10 cellular contexts compared by ENCODE assay signal in the genomic region with DNA sequence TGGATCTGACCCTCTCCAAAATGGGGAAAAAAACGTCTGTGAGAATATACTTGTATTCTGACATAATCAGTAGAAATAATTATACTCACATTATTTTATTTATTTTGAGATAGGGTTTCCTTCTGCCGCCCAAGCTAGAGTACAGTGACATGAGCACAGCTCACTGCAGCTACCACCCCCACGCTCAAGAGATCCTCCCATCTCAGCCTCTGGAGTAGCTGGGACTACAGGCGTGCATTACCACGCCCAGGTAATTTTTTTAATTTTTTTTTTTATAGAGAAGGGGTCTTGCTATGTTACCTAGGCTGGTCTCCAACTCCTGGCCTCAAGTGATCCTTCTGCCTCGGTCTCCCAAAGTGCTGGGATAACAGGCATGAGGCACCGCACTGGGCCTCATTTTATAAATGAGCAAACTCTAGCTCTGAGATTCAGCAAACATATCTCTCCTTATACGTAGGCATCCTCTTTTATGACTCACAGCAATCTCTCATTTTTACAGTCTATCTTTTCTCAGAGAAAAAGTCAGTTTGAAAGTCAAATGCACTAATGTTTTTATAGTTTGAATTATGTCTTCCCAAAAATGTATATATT. TPM values are rescaled to one million over a fixed set of nuclear protein-coding genes. Genes with fewer than 3 reads are reported as not detected.
DNase-seq lines count a peak whose midpoint lies in the region; ATAC-seq and TF ChIP-seq lines count a peak whose summit lies in the region.
"Had no signal": no experiment of that assay in that cellular context is flagged by ENCODE, and none has a peak within 500 bp of the region (broad histone marks: within the 10 kb centered on the region; RNA-seq: fewer than 3 reads in every experiment).

No MANE protein-coding gene starts in this region.

- peak overlapping the region; percentile 92 for H3K4me3 ChIP-seq in WI38 (ENCODE audit: low read depth, low read length)
- H3K4me3 ChIP-seq in rectal smooth muscle tissue (ENCODE audit: low read length) = peak overlapping the region; percentile 82

- H3K27me3 Mint-ChIP-seq in Calu3 (ENCODE audit: unreplicated experiment) (no peaks in the 10 kb centered on the region), glutamatergic neuron (ENCODE audit: unreplicated experiment) (no peaks in the 10 kb centered on the region)

- CTCF ChIA-PET in Calu3 (lab: Charles Lee) = interaction anchor here (0.6 to 1.9 kb wide), 4 partner anchors 13 to 177 kb away, joined by 3 to 12 read pairs (median 3); no protein-coding TSS in a partner anchor

- H3K27ac ChIP-seq in rectal smooth muscle tissue (ENCODE audit: low read depth, low read length) = peak overlapping the region; percentile 88

- peaks cover 40% of the 10 kb centered on the region for H3K36me3 Mint-ChIP-seq in Calu3 (ENCODE audit: insufficient read depth, unreplicated experiment)
- no peaks in the 10 kb centered on the region for H3K36me3 Mint-ChIP-seq in glutamatergic neuron (ENCODE audit: unreplicated experiment)
- H3K36me3 Mint-ChIP-seq: CD8-positive, alpha-beta T cell had no signal

- H3K36me3 ChIP-seq in rectal smooth muscle tissue (ENCODE audit: control insufficient read depth, insufficient read depth, low read length) = no peaks in the 10 kb centered on the region

- no peak for ATAC-seq in GM19324 (IDR thresholded peaks at IDR 0.05; ENCODE audit: low FRiP score, unreplicated experiment)
- no peak for ATAC-seq in GM18870 (IDR thresholded peaks at IDR 0.05; ENCODE audit: unreplicated experiment)
- ATAC-seq: CD8-positive, alpha-beta T cell had no signal

- peaks cover 16% of the 10 kb centered on the region for H3K4me1 ChIP-seq in rectal smooth muscle tissue (ENCODE audit: control insufficient read depth, insufficient read depth, low read length)

- no peak overlapping the region for H3K9ac ChIP-seq in rectal smooth muscle tissue (ENCODE audit: low read length)

- BruUV-seq in Calu3 (replicated peaks; lab: Mats Ljungman, UMichigan) = no TSS peak

- intact Hi-C loops in Calu3 (cut with micrococcal nuclease; ENCODE audit: unreplicated experiment) = loop anchor here (5.0 kb wide), 2 partner anchors 90 to 205 kb away; no protein-coding TSS in a partner anchor

- peaks cover 5% of the 10 kb centered on the region for H3K27me3 ChIP-seq in rectal smooth muscle tissue (ENCODE audit: control insufficient read depth, insufficient read depth, low read length)

- H3K4me3 Mint-ChIP-seq in Calu3 (ENCODE audit: low read depth, unreplicated experiment) (peak overlapping the region; percentile 95), glutamatergic neuron (ENCODE audit: unreplicated experiment) (peak overlapping the region; percentile 71)
- H3K4me3 Mint-ChIP-seq: CD8-positive, alpha-beta T cell had no signal

- H3K9me3 Mint-ChIP-seq in Calu3 (ENCODE audit: low read depth, unreplicated experiment) = no peaks in the 10 kb centered on the region
- no peaks in the 10 kb centered on the region for H3K9me3 Mint-ChIP-seq in glutamatergic neuron (ENCODE audit: unreplicated experiment)
- H3K9me3 Mint-ChIP-seq: CD8-positive, alpha-beta T cell had no signal

- no peak for TF ChIP-seq CTCF in Calu3 (IDR thresholded peaks at IDR 0.05; ENCODE audit: unreplicated experiment)
- no peak for TF ChIP-seq CTCF in WI38 (IDR thresholded peaks at IDR 0.05; ENCODE audit: low read depth, low read length)
- no peak for TF ChIP-seq CTCF in glutamatergic neuron (IDR thresholded peaks at IDR 0.05; ENCODE audit: partially characterized antibody, unreplicated experiment)

- H3K27ac Mint-ChIP-seq in Calu3 (ENCODE audit: unreplicated experiment) = peak overlapping the region; percentile 92
- no peak overlapping the region for H3K27ac Mint-ChIP-seq in glutamatergic neuron (ENCODE audit: unreplicated experiment)
- H3K27ac Mint-ChIP-seq: CD8-positive, alpha-beta T cell had no signal

- DNase-seq in Calu3 = no peak
- no peak for DNase-seq in glutamatergic neuron
- no peak for DNase-seq in MV-4-11 (lab: John Stamatoyannopoulos, UW)
- DNase-seq in activated CD4-positive, alpha-beta T cell treated with anti-CD3 and anti-CD28 coated beads, Interleukin-2, amount 50 U/mL, for 4 hours = no peak
- DNase-seq: CD8-positive, alpha-beta T cell; NCI-H510A had no signal

- H3K4me1 Mint-ChIP-seq in Calu3 (ENCODE audit: low read depth, unreplicated experiment) (peaks cover 42% of the 10 kb centered on the region), glutamatergic neuron (ENCODE audit: low read depth, unreplicated experiment) (no peaks in the 10 kb centered on the region)

RNA-seq across cellular contexts. Expression of a gene that starts 1.0 kb away (rescaled TPM):
- total RNA-seq in Calu3 (2022) (40.0 and 48.2 TPM in 2 replicates), glutamatergic neuron (ENCODE audit: unreplicated experiment) (0.15 TPM)
- total RNA-seq: CD8-positive, alpha-beta T cell had no signal

Comparison
In these comparisons a context has a peak if more than half of its experiments do, and no peak if none do; other contexts are left out.
1. RNA of a gene that starts 1.0 kb away (total RNA-seq): 40.0 to 48.2 TPM in Calu3; 0.15 TPM in glutamatergic neuron (single experiment); every median in the first group is over 10 times any median in the second.